ENCODE assay signal across 8 cellular contexts in genomic region chr3:170815340-170815739, GRCh38. TPM values are rescaled to one million over a fixed set of nuclear protein-coding genes. Genes with fewer than 3 reads are reported as not detected.
A peak's percentile ranks its signal among the peaks of the same experiment; 100 is the strongest.
DNase-seq lines count a peak whose midpoint lies in the region; ATAC-seq and TF ChIP-seq lines count a peak whose summit lies in the region.
"Had no signal": no experiment of that assay in that cellular context is flagged by ENCODE, and none has a peak within 500 bp of the region (broad histone marks: within the 10 kb centered on the region; RNA-seq: fewer than 3 reads in every experiment).

No MANE protein-coding gene starts in this region.

- peaks cover 8 to 13% of the 10 kb centered on the region in 2 donors for H3K27me3 Mint-ChIP-seq in natural killer cell treated with Interleukin-12 subunit alpha and Interleukin-12 subunit beta and Interleukin-15 and Interleukin-18, amount 100 ng/mL, for 72 hours

- no peak overlapping the region for H3K4me3 Mint-ChIP-seq in natural killer cell treated with Interleukin-12 subunit alpha and Interleukin-12 subunit beta and Interleukin-15 and Interleukin-18, amount 100 ng/mL, for 72 hours
- H3K4me3 Mint-ChIP-seq: activated CD4-positive, alpha-beta T cell treated with anti-CD3 and anti-CD28 coated beads for 36 hours had no signal

- no peak for TF ChIP-seq CTCF in brain microvascular endothelial cell (IDR thresholded peaks at IDR 0.05; ENCODE audit: low read depth, low read length, missing control alignments)

- H3K27ac ChIP-seq in brain microvascular endothelial cell, result no peak overlapping the region

- ATAC-seq in natural killer cell treated with Interleukin-12 subunit alpha and Interleukin-12 subunit beta and Interleukin-15 and Interleukin-18, amount 100 ng/mL, for 72 hours, result no peak
- ATAC-seq: activated CD4-positive, alpha-beta T cell treated with anti-CD3 and anti-CD28 coated beads for 36 hours had no signal

- H3K9me3 Mint-ChIP-seq in natural killer cell treated with Interleukin-12 subunit alpha and Interleukin-12 subunit beta and Interleukin-15 and Interleukin-18, amount 100 ng/mL, for 72 hours, result no peaks in the 10 kb centered on the region

- H3K27ac Mint-ChIP-seq in natural killer cell treated with Interleukin-12 subunit alpha and Interleukin-12 subunit beta and Interleukin-15 and Interleukin-18, amount 100 ng/mL, for 72 hours, result no peak overlapping the region
- H3K27ac Mint-ChIP-seq: activated CD4-positive, alpha-beta T cell treated with anti-CD3 and anti-CD28 coated beads for 36 hours had no signal

- no peaks in the 10 kb centered on the region for H3K27me3 ChIP-seq in brain microvascular endothelial cell (replicated peaks)

- no peaks in the 10 kb centered on the region for H3K36me3 Mint-ChIP-seq in natural killer cell treated with Interleukin-12 subunit alpha and Interleukin-12 subunit beta and Interleukin-15 and Interleukin-18, amount 100 ng/mL, for 72 hours

- H3K4me1 Mint-ChIP-seq in natural killer cell treated with Interleukin-12 subunit alpha and Interleukin-12 subunit beta and Interleukin-15 and Interleukin-18, amount 100 ng/mL, for 72 hours (ENCODE audit: low read depth in 2 of 2), result peaks cover 4 to 6% of the 10 kb centered on the region in 2 donors
- H3K4me1 Mint-ChIP-seq: activated CD4-positive, alpha-beta T cell treated with anti-CD3 and anti-CD28 coated beads for 36 hours had no signal

- H3K36me3 ChIP-seq in brain microvascular endothelial cell (replicated peaks), result no peaks in the 10 kb centered on the region

- H3K4me3 ChIP-seq in brain microvascular endothelial cell (ENCODE audit: low read depth, low read length), result no peak overlapping the region

- DNase-seq in HuH-7 (ENCODE audit: low spot score) (peak; percentile 14), NCI-H2227 (lab: John Stamatoyannopoulos, UW; ENCODE audit: unreplicated experiment) (peak; percentile 64), brain microvascular endothelial cell (peak; percentile 6), renal cortical epithelial cell (ENCODE audit: low read depth) (peak; percentile 39), activated T-cell treated with anti-CD3 and anti-CD28 coated beads for 4 hours (no peak)
- DNase-seq in natural killer cell treated with Interleukin-12 subunit alpha and Interleukin-12 subunit beta and Interleukin-15 and Interleukin-18, amount 100 ng/mL, for 72 hours (ENCODE audit: low spot score), result no peak
- DNase-seq in stimulated activated naive CD4-positive, alpha-beta T cell (lab: John Stamatoyannopoulos, UW), result no peak
- DNase-seq: activated CD4-positive, alpha-beta T cell treated with anti-CD3 and anti-CD28 coated beads for 36 hours had no signal

- in situ Hi-C loops in brain microvascular endothelial cell (cut with HindIII; ENCODE audit: low pct_ligation_motif_present, low sequenced_read_pairs), result loop anchor here (25.0 kb wide), 1 partner anchor 378 kb away; no protein-coding TSS in a partner anchor

RNA-seq across cellular contexts. Expression of gene RPL22L1, which starts 54.7 kb away (rescaled TPM):
- total RNA-seq in renal cortical epithelial cell, result 28.0 and 168 TPM in 2 replicates
- 100 to 1,000 TPM in 1 of 2 donors, 10 to 100 TPM in 1; 96.6 to 144 TPM for total RNA-seq in natural killer cell treated with Interleukin-12 subunit alpha and Interleukin-12 subunit beta and Interleukin-15 and Interleukin-18, amount 100 ng/mL, for 72 hours

Comparison
In these comparisons a context has a peak if more than half of its experiments do, and no peak if none do; other contexts are left out.
1. DNase-seq: peak in HuH-7 (single experiment), NCI-H2227 (single experiment), brain microvascular endothelial cell (single experiment) and renal cortical epithelial cell (single experiment); none in natural killer cell treated with Interleukin-12 subunit alpha and Interleukin-12 subunit beta and Interleukin-15 and Interleukin-18, amount 100 ng/mL, for 72 hours (single experiment), stimulated activated naive CD4-positive, alpha-beta T cell (0 of 6) and activated T-cell treated with anti-CD3 and anti-CD28 coated beads for 4 hours (single experiment).